Comparison of ENCODE assay signal across 1 cellular context in the genomic region with DNA sequence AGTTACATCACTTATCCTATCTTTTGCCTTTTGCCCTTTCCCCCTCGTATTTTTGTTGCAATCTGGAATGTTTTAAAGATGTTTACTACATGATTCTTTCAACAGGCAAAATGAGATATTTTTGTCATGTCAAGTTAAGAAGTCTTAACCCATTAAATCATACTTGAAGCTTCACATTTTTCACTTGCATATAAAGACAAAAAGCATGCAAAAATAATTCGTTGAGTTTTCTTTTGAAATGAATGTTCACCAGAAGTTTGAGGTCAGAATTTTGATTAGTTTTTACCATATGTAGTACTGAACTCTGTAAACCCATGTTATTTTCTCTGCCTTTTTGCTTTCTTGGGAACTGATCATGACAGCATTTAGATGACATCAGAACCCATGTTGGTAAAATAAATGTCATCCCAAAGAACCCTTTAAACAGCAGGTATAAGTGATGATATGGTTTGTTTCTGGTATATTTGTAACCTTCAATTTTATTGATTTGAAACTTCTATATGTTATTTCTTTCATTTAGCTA.
TF ChIP-seq lines count a peak whose summit lies in the region.

No MANE protein-coding gene starts in this region.

TF ChIP-seq in IMR-90, 13 proteins besides CTCF, POLR2A, EP300 and RAD21 (continued from another document):
- TF ChIP-seq, protein P1, sequence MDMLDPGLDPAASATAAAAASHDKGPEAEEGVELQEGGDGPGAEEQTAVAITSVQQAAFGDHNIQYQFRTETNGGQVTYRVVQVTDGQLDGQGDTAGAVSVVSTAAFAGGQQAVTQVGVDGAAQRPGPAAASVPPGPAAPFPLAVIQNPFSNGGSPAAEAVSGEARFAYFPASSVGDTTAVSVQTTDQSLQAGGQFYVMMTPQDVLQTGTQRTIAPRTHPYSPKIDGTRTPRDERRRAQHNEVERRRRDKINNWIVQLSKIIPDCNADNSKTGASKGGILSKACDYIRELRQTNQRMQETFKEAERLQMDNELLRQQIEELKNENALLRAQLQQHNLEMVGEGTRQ (IDR thresholded peaks at IDR 0.05; ENCODE audit: low read depth, low read length), result no peak
- TF ChIP-seq CEBPB (IDR thresholded peaks at IDR 0.05; ENCODE audit: low read depth, low read length), result no peak
- TF ChIP-seq BHLHE40 (IDR thresholded peaks at IDR 0.05; ENCODE audit: low read depth, low read length), result no peak
- TF ChIP-seq, protein P2, sequence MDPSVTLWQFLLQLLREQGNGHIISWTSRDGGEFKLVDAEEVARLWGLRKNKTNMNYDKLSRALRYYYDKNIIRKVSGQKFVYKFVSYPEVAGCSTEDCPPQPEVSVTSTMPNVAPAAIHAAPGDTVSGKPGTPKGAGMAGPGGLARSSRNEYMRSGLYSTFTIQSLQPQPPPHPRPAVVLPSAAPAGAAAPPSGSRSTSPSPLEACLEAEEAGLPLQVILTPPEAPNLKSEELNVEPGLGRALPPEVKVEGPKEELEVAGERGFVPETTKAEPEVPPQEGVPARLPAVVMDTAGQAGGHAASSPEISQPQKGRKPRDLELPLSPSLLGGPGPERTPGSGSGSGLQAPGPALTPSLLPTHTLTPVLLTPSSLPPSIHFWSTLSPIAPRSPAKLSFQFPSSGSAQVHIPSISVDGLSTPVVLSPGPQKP (IDR thresholded peaks at IDR 0.05; ENCODE audit: borderline replicate concordance, low read depth, low read length), result no peak
- TF ChIP-seq MAFK (IDR thresholded peaks at IDR 0.05; ENCODE audit: low read depth, low read length), result no peak
- TF ChIP-seq SMC3 (IDR thresholded peaks at IDR 0.05; ENCODE audit: low read depth, low read length), result no peak
- TF ChIP-seq MAZ (IDR thresholded peaks at IDR 0.05; ENCODE audit: borderline replicate concordance, low read depth, low read length), result no peak
- TF ChIP-seq RCOR1 (IDR thresholded peaks at IDR 0.05; ENCODE audit: insufficient replicate concordance, low read length), result no peak
- TF ChIP-seq FOS (IDR thresholded peaks at IDR 0.05; ENCODE audit: low read depth, low read length), result no peak
- TF ChIP-seq RFX5 (IDR thresholded peaks at IDR 0.05; ENCODE audit: low read depth, low read length), result no peak
